ENCODE assay signal across 1 cellular context in the genomic region with DNA sequence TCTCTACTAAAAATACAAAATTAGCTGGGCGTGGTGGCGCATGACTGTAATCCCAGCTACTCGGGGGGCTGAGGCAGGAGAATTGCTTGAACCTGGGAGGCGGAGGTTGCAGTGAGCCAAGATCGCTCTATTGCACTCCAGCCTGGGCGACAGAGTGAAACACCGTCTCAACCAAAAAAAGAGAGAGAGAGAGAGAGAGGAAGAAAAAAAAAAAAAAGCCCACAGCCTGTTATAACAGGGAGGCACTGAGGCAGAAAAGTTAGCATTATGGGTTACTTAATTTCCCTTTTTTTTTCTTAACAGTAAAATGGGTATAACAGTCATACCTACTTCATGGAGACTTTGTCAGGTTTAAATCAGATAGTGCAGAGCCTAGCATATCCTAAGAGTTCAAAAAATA.
TF ChIP-seq lines count a peak whose summit lies in the region.

No MANE protein-coding gene starts in this region.

TF ChIP-seq in GM12878, 131 proteins besides CTCF, POLR2A, EP300 and RAD21 (continued from another document):
- TF ChIP-seq, protein P1, sequence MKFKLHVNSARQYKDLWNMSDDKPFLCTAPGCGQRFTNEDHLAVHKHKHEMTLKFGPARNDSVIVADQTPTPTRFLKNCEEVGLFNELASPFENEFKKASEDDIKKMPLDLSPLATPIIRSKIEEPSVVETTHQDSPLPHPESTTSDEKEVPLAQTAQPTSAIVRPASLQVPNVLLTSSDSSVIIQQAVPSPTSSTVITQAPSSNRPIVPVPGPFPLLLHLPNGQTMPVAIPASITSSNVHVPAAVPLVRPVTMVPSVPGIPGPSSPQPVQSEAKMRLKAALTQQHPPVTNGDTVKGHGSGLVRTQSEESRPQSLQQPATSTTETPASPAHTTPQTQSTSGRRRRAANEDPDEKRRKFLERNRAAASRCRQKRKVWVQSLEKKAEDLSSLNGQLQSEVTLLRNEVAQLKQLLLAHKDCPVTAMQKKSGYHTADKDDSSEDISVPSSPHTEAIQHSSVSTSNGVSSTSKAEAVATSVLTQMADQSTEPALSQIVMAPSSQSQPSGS (IDR thresholded peaks at IDR 0.05; ENCODE audit: low read length): 0 out of 2 replicates have a peak, but pooled peaks have one; percentile 38
- peak; percentile 36; the same call in 1 of the 2 replicates for TF ChIP-seq NFIC (IDR thresholded peaks at IDR 0.05; ENCODE audit: low read depth, low read length)
